ENCODE assay signal across 18 cellular contexts in genomic region chr1:90840323-90840722, GRCh38.
"Had no signal": no experiment of that assay in that cellular context is flagged by ENCODE, and none has a peak within 500 bp of the region (broad histone marks: within the 10 kb centered on the region; RNA-seq: fewer than 3 reads in every experiment).

No MANE protein-coding gene starts in this region.

- ATAC-seq: gastroesophageal sphincter; left lobe of liver; naive thymus-derived CD4-positive, alpha-beta T cell; psoas muscle; stimulated activated naive CD8-positive, alpha-beta T cell treated with anti-CD3 and anti-CD28 coated beads, Interleukin-15, Interleukin-2, amounts not matched to agents 100 U/mL and 50 U/mL, for 24 hours had no signal

- FAIRE-seq: small intestine had no signal

- H3K9me3 ChIP-seq: esophagus squamous epithelium, gastroesophageal sphincter, neutrophil, psoas muscle, suprapubic skin, thyroid gland, upper lobe of left lung, uterus had no signal

- DNase-seq: dermis blood vessel endothelial cell; esophagus squamous epithelium; glutamatergic neuron; islet precursor cell; mammary epithelial cell; naive thymus-derived CD4-positive, alpha-beta T cell; nephron progenitor cell; psoas muscle; small intestine; stimulated activated CD4-positive, alpha-beta T cell treated with anti-CD3 and anti-CD28 coated beads, Interleukin-12 subunit alpha, Interleukin-12 subunit beta, amount 100 ng/mL, for 4 hours; stimulated activated naive CD8-positive, alpha-beta T cell treated with anti-CD3 and anti-CD28 coated beads, Interleukin-15, Interleukin-2, amounts not matched to agents 100 U/mL and 50 U/mL, for 24 hours; thyroid gland; upper lobe of left lung; uterus had no signal

- H3K27ac ChIP-seq: esophagus squamous epithelium, gastroesophageal sphincter, neutrophil, psoas muscle, suprapubic skin, thyroid gland, upper lobe of left lung, uterus had no signal

- H3K4me3 ChIP-seq: esophagus squamous epithelium, gastroesophageal sphincter, psoas muscle, suprapubic skin, thyroid gland, upper lobe of left lung, uterus had no signal

- H3K36me3 ChIP-seq: esophagus squamous epithelium, gastroesophageal sphincter, neutrophil, suprapubic skin, thyroid gland, upper lobe of left lung, uterus had no signal
